In the genomic region with DNA sequence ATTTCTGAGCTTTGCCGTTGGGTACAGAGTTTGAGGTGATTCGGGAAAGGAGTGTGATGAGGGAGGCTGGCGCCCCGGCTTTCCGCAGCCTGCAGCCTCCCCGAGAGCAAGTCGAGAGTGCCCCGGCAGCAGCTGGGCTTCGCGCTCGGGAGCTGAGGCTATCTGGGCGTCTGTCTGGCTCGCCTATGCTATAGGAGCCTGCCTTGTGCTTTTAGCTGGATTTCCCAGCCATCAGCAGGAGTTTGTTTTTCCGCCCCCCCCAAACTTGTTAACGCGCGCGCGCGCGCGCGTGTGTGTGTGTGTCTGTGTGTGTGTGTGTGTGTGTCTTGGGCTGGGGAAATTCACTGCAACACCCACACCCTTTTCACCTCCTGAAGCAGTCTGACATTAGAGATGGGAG, we compare ENCODE assay signal across 18 cellular contexts. TPM values are rescaled to one million over a fixed set of nuclear protein-coding genes. Genes with fewer than 3 reads are reported as not detected.
DNase-seq lines count a peak whose midpoint lies in the region; ATAC-seq and FAIRE-seq lines count a peak whose summit lies in the region.
"Had no signal": no experiment of that assay in that cellular context is flagged by ENCODE, and none has a peak within 500 bp of the region (broad histone marks: within the 10 kb centered on the region; RNA-seq: fewer than 3 reads in every experiment).

No MANE protein-coding gene starts in this region.

- no peak for FAIRE-seq in small intestine (lab: Jason Lieb, UNC)

- H3K4me2 ChIP-seq in neuronal stem cell (ENCODE audit: insufficient read depth, low read length, poor library complexity, severe bottlenecking), result peak overlapping the region; percentile 86

- no peak overlapping the region for H3K27ac Mint-ChIP-seq in activated T-cell treated with anti-CD3 and anti-CD28 coated beads, Interleukin-2, amount 50 U/mL, for 72 hours
- H3K27ac Mint-ChIP-seq: CD8-positive, alpha-beta memory T cell; T-helper 2 cell treated with Interferon-gamma antibody and Interleukin-4, amounts not matched to agents 5 μg/mL and 100 μg/mL, for 36 hours had no signal

- no peak for ATAC-seq in activated T-cell treated with anti-CD3 and anti-CD28 coated beads, Interleukin-2, amount 50 U/mL, for 72 hours (replicated peaks in 1 of 2)
- ATAC-seq in HG03342 (IDR thresholded peaks at IDR 0.05; ENCODE audit: unreplicated experiment), result no peak
- ATAC-seq: Right ventricle myocardium inferior had no signal

- no peak overlapping the region for H4K91ac ChIP-seq in neuronal stem cell (ENCODE audit: low read depth, low read length, poor library complexity)

- 0 out of 2 replicates have a peak, but pooled peaks cover 6% of the 10 kb centered on the region for H3K4me1 ChIP-seq in HUES64 (ENCODE audit: insufficient read depth, low read length)
- peaks cover 6% of the 10 kb centered on the region for H3K4me1 ChIP-seq in iPS-15b (ENCODE audit: control insufficient read depth, insufficient read depth, low read length)
- H3K4me1 ChIP-seq in neuronal stem cell (ENCODE audit: control insufficient read depth in 2 of 2, insufficient read depth in 1 of 2, low read depth in 1 of 2, low read length in 2 of 2), result peaks cover 0 to 4% of the 10 kb centered on the region in 2 donors
- H3K4me1 ChIP-seq in small intestine (ENCODE audit: control insufficient read depth in 2 of 2, insufficient read depth in 1 of 2, low read depth in 1 of 2, low read length in 1 of 2), result no peaks in the 10 kb centered on the region

- no peak overlapping the region for H4K8ac ChIP-seq in neuronal stem cell (ENCODE audit: low read depth, low read length)

- no peak overlapping the region for H3K23ac ChIP-seq in neuronal stem cell (ENCODE audit: low read depth, low read length, poor library complexity)

- no peak overlapping the region for H2BK15ac ChIP-seq in neuronal stem cell (ENCODE audit: low read length)

- H3K18ac ChIP-seq in neuronal stem cell (ENCODE audit: low read length), result peak overlapping the region; percentile 38

- H2BK120ac ChIP-seq in neuronal stem cell (ENCODE audit: low read depth, low read length), result no peak overlapping the region

- H2BK5ac ChIP-seq in neuronal stem cell (ENCODE audit: low read length), result no peak overlapping the region

- H2BK12ac ChIP-seq in neuronal stem cell (ENCODE audit: low read length), result no peak overlapping the region

- H3K27me3 Mint-ChIP-seq in activated T-cell treated with anti-CD3 and anti-CD28 coated beads, Interleukin-2, amount 50 U/mL, for 72 hours (ENCODE audit: low read depth), result peaks cover 75% of the 10 kb centered on the region

- no peak overlapping the region for H3K14ac ChIP-seq in neuronal stem cell (ENCODE audit: low read length)

- no peak overlapping the region for H2AK5ac ChIP-seq in neuronal stem cell (ENCODE audit: low read depth, low read length)

- H3K4me3 ChIP-seq in HUES64 (ENCODE audit: low read length) (peak overlapping the region; percentile 61), iPS-15b (ENCODE audit: low read depth, low read length) (peak overlapping the region; percentile 37), neuronal stem cell (ENCODE audit: low read length in 2 of 2) (peak overlapping the region in 1 of 2 donors; percentile 76), small intestine (ENCODE audit: low read depth in 1 of 2, low read length in 2 of 2) (no peak overlapping the region)

- H3K9me3 ChIP-seq in HUES64 (ENCODE audit: insufficient read depth, low read depth, low read length) (no peaks in the 10 kb centered on the region), iPS-15b (ENCODE audit: control insufficient read depth, insufficient read depth, low read length) (peaks cover 3% of the 10 kb centered on the region), neuronal stem cell (replicated peaks in 1 of 2; ENCODE audit: control insufficient read depth in 2 of 2, insufficient read depth in 1 of 2, low read depth in 1 of 2, low read length in 2 of 2) (no peaks in the 10 kb centered on the region), small intestine (ENCODE audit: control insufficient read depth, low read depth) (no peaks in the 10 kb centered on the region)

- H3K9me3 Mint-ChIP-seq in activated T-cell treated with anti-CD3 and anti-CD28 coated beads, Interleukin-2, amount 50 U/mL, for 72 hours, result no peaks in the 10 kb centered on the region
- H3K9me3 Mint-ChIP-seq: CD8-positive, alpha-beta memory T cell; T-helper 2 cell treated with Interferon-gamma antibody and Interleukin-4, amounts not matched to agents 5 μg/mL and 100 μg/mL, for 36 hours had no signal

- 0% methylated on average over 13 of the region's 23 CpGs for WGBS in HUES64
- no CpG with 5 or more reads among the region's 23 CpGs for WGBS in neuronal stem cell (ENCODE audit: extremely low coverage in 2 of 2, insufficient read length in 2 of 2, insufficient replicate concordance in 1 of 2), 2 donors
- WGBS in small intestine, 3 donors, result 4 to 38% (median 17%) methylated on average over 22 to 23 of the region's 23 CpGs

- H3K36me3 ChIP-seq in HUES64 (ENCODE audit: insufficient read depth, low read length) (no peaks in the 10 kb centered on the region), iPS-15b (ENCODE audit: control insufficient read depth, insufficient read depth, low read length) (no peaks in the 10 kb centered on the region), neuronal stem cell (replicated peaks in 1 of 2; ENCODE audit: control insufficient read depth in 2 of 2, insufficient read depth in 2 of 2, low read length in 2 of 2) (no peaks in the 10 kb centered on the region), small intestine (ENCODE audit: control insufficient read depth in 2 of 2, insufficient read depth in 2 of 2, low read length in 2 of 2) (no peaks in the 10 kb centered on the region)

- H3K36me3 Mint-ChIP-seq in activated T-cell treated with anti-CD3 and anti-CD28 coated beads, Interleukin-2, amount 50 U/mL, for 72 hours (ENCODE audit: insufficient read depth in 2 of 2), result no peaks in the 10 kb centered on the region
- H3K36me3 Mint-ChIP-seq: CD8-positive, alpha-beta memory T cell had no signal

- H3K27me3 ChIP-seq in HUES64 (ENCODE audit: insufficient read depth, low read length), result peaks cover 82% of the 10 kb centered on the region
- peaks cover 81% of the 10 kb centered on the region for H3K27me3 ChIP-seq in iPS-15b (ENCODE audit: control insufficient read depth, insufficient read depth, low read length)
- peaks cover 6 to 81% (median 28%) of the 10 kb centered on the region in 3 experiments for H3K27me3 ChIP-seq in neuronal stem cell (ENCODE audit: control insufficient read depth in 3 of 3, insufficient read depth in 3 of 3, low read depth in 1 of 3, low read length in 3 of 3)
- H3K27me3 ChIP-seq in small intestine (ENCODE audit: control insufficient read depth in 2 of 2, insufficient read depth in 2 of 2, low read length in 2 of 2), result peaks cover 4 to 5% of the 10 kb centered on the region in 2 donors

- H3K4ac ChIP-seq in neuronal stem cell (ENCODE audit: low read length), result no peak overlapping the region

- H3K4me3 Mint-ChIP-seq in activated T-cell treated with anti-CD3 and anti-CD28 coated beads, Interleukin-2, amount 50 U/mL, for 72 hours, result peak overlapping the region; percentile 29 to 64
- H3K4me3 Mint-ChIP-seq: T-helper 2 cell treated with Interferon-gamma antibody and Interleukin-4, amounts not matched to agents 5 μg/mL and 100 μg/mL, for 36 hours had no signal

- H3K9ac ChIP-seq in HUES64 (ENCODE audit: low read depth, low read length) (no peak overlapping the region), iPS-15b (ENCODE audit: low read depth, low read length) (no peak overlapping the region), neuronal stem cell (ENCODE audit: low read depth, low read length, poor library complexity) (no peak overlapping the region)

- H3K4me1 Mint-ChIP-seq in activated T-cell treated with anti-CD3 and anti-CD28 coated beads, Interleukin-2, amount 50 U/mL, for 72 hours (ENCODE audit: low read depth), result no peaks in the 10 kb centered on the region

- H3K79me1 ChIP-seq in neuronal stem cell (ENCODE audit: low read depth, low read length), result no peaks in the 10 kb centered on the region

- H3K27ac ChIP-seq in HUES64 (ENCODE audit: low read depth, low read length), result no peak overlapping the region
- no peak overlapping the region for H3K27ac ChIP-seq in neuronal stem cell (replicated peaks; ENCODE audit: low read length)
- no peak overlapping the region for H3K27ac ChIP-seq in small intestine (ENCODE audit: low read depth in 1 of 2, low read length in 1 of 2)

- H2AFZ ChIP-seq in neuronal stem cell (ENCODE audit: low read length), result no peak overlapping the region

- no peak for DNase-seq in activated T-cell treated with anti-CD3 and anti-CD28 coated beads, Interleukin-2, amount 50 U/mL, for 72 hours
- DNase-seq in activated T-cell treated with anti-CD3 and anti-CD28 coated beads for 4 hours, result no peak
- DNase-seq in neuronal stem cell (ENCODE audit: low spot score), result no peak
- no peak for DNase-seq in small intestine
- no peak for DNase-seq in NCI-H187 (lab: John Stamatoyannopoulos, UW)
- DNase-seq: activated CD4-positive, alpha-beta T cell treated with anti-CD3 and anti-CD28 coated beads for 1 hour; CD8-positive, alpha-beta memory T cell; effector memory CD4-positive, alpha-beta T cell; hippocampal formation; substantia nigra had no signal

RNA-seq across cellular contexts. Expression of a gene that starts 0.8 kb away (rescaled TPM):
- total RNA-seq in activated T-cell treated with anti-CD3 and anti-CD28 coated beads, Interleukin-2, amount 50 U/mL, for 72 hours, result not detected
- 1.8 TPM for polyA plus RNA-seq in HUES64 (2013, experiment 1 of 2)
- polyA plus RNA-seq in HUES64 (2013, experiment 2 of 2), result 1.3 TPM
- polyA plus RNA-seq in neuronal stem cell (2013, experiment 1 of 2), result 0.54 TPM
- 0.53 TPM for polyA plus RNA-seq in neuronal stem cell (2013, experiment 2 of 2)
- not detected for polyA plus RNA-seq in small intestine
- total RNA-seq: cardiac septum; CD8-positive, alpha-beta memory T cell; lower leg skin; renal cortical epithelial cell; Right ventricle myocardium inferior had no signal
- polyA plus RNA-seq: CD8-positive, alpha-beta memory T cell had no signal

Comparison
In these comparisons a context has a peak if more than half of its experiments do, and no peak if none do; other contexts are left out.
1. H3K4me3 ChIP-seq: peak in HUES64 (single experiment) and iPS-15b (single experiment); none in small intestine (0 of 2).